In genomic region chr13:80096383-80096782, GRCh38 we compare ENCODE assay signal across 1 cellular context.
TF ChIP-seq lines count a peak whose summit lies in the region.

No MANE protein-coding gene starts in this region.

TF ChIP-seq in HepG2, 621 proteins besides CTCF, POLR2A, EP300 and RAD21 (continued from another document):
- TF ChIP-seq E2F2 (CRISPR knock-in tag; IDR thresholded peaks at IDR 0.05; ENCODE audit: borderline replicate concordance) (no peak), ZNF292 (CRISPR knock-in tag; IDR thresholded peaks at IDR 0.05; ENCODE audit: borderline replicate concordance, low read depth) (no peak), ZBTB10 (CRISPR knock-in tag; IDR thresholded peaks at IDR 0.05; ENCODE audit: borderline replicate concordance) (no peak), MYC (CRISPR knock-in tag; IDR thresholded peaks at IDR 0.05; ENCODE audit: borderline replicate concordance) (no peak), NR0B2 (CRISPR knock-in tag; IDR thresholded peaks at IDR 0.05) (no peak), TFE3 (CRISPR knock-in tag; IDR thresholded peaks at IDR 0.05) (no peak), TCF7 (IDR thresholded peaks at IDR 0.05; ENCODE audit: low read depth) (no peak), ZFP1 (CRISPR knock-in tag; IDR thresholded peaks at IDR 0.05) (no peak), ZNF589 (CRISPR knock-in tag; conservative IDR thresholded peaks at IDR 0.05) (no peak), TIGD3 (CRISPR knock-in tag; IDR thresholded peaks at IDR 0.05; ENCODE audit: borderline replicate concordance) (no peak), ZBTB40 (IDR thresholded peaks at IDR 0.05) (no peak), ZBTB40 (CRISPR knock-in tag; IDR thresholded peaks at IDR 0.05) (no peak), ZNF576 (CRISPR knock-in tag; IDR thresholded peaks at IDR 0.05) (no peak), NR2F6 (IDR thresholded peaks at IDR 0.05) (no peak), NR2F6 (CRISPR knock-in tag; IDR thresholded peaks at IDR 0.05) (no peak), ADNP (CRISPR knock-in tag; IDR thresholded peaks at IDR 0.05) (no peak), ATRX (CRISPR knock-in tag; IDR thresholded peaks at IDR 0.05; ENCODE audit: borderline replicate concordance) (no peak), RERE (CRISPR knock-in tag; IDR thresholded peaks at IDR 0.05; ENCODE audit: low read depth) (no peak)
